ENCODE assay signal across 23 cellular contexts in the genomic region with DNA sequence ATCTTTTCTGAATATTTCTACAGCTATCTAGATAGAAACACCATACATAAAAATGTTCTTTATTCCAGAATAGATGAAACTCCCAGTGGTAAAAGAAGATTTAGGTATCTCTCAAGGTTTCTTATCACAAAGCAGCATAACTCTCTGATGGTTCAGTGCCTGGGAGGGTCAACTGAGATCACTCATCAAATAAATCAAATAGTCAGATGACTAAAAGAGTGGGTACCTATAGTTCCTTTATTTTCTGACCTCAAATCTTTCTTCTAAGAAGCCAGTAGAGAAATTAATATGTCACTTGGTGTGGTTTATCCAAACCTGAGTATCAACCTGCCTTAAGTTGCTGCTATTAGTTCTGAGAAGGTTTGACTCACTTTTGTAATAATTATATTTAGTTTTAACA.
"Had no signal": no experiment of that assay in that cellular context is flagged by ENCODE, and none has a peak within 500 bp of the region (broad histone marks: within the 10 kb centered on the region; RNA-seq: fewer than 3 reads in every experiment).

No MANE protein-coding gene starts in this region.

- H3K27ac Mint-ChIP-seq: activated CD4-positive, alpha-beta memory T cell treated with anti-CD3 and anti-CD28 coated beads for 36 hours; activated CD4-positive, alpha-beta T cell treated with anti-CD3 and anti-CD28 coated beads, Interleukin-2, amount 10 ng/mL, durations not matched to agents 24 days and 14 days; activated T-cell treated with anti-CD3 and anti-CD28 coated beads, Interleukin-2, amount 50 U/mL, for 24 hours; naive thymus-derived CD4-positive, alpha-beta T cell; neural progenitor cell; T-helper 2 cell treated with Interferon-gamma antibody and Interleukin-4, amounts not matched to agents 5 μg/mL and 100 μg/mL, for 36 hours had no signal

- H3K9me3 Mint-ChIP-seq: activated CD4-positive, alpha-beta memory T cell treated with anti-CD3 and anti-CD28 coated beads for 36 hours; activated CD4-positive, alpha-beta T cell treated with anti-CD3 and anti-CD28 coated beads, Interleukin-2, amount 10 ng/mL, durations not matched to agents 24 days and 14 days; activated T-cell treated with anti-CD3 and anti-CD28 coated beads, Interleukin-2, amount 50 U/mL, for 24 hours; naive thymus-derived CD4-positive, alpha-beta T cell; neural progenitor cell; T-helper 2 cell treated with Interferon-gamma antibody and Interleukin-4, amounts not matched to agents 5 μg/mL and 100 μg/mL, for 36 hours had no signal

- H3K4me3 Mint-ChIP-seq: activated CD4-positive, alpha-beta memory T cell treated with anti-CD3 and anti-CD28 coated beads for 36 hours; activated CD4-positive, alpha-beta T cell treated with anti-CD3 and anti-CD28 coated beads, Interleukin-2, amount 10 ng/mL, durations not matched to agents 24 days and 14 days; activated T-cell treated with anti-CD3 and anti-CD28 coated beads, Interleukin-2, amount 50 U/mL, for 24 hours; naive thymus-derived CD4-positive, alpha-beta T cell; neural progenitor cell; T-helper 2 cell treated with Interferon-gamma antibody and Interleukin-4, amounts not matched to agents 5 μg/mL and 100 μg/mL, for 36 hours had no signal

- DNase-seq: activated CD4-positive, alpha-beta memory T cell treated with anti-CD3 and anti-CD28 coated beads for 36 hours; activated CD4-positive, alpha-beta T cell treated with anti-CD3 and anti-CD28 coated beads, Interleukin-2, amount 10 ng/mL, durations not matched to agents 24 days and 14 days; activated CD4-positive, CD25-positive, alpha-beta regulatory T cell treated with anti-CD3 and anti-CD28 coated beads, Interleukin-2, amount 50 U/mL, for 72 hours; activated CD8-positive, alpha-beta memory T cell treated with anti-CD3 and anti-CD28 coated beads, Interleukin-2, amount 50 U/mL, for 48 hours; activated gamma-delta T cell; activated naive CD4-positive, alpha-beta T cell treated with anti-CD3 and anti-CD28 coated beads, Interleukin-2, amount 50 U/mL, for 16 hours; activated T-cell treated with anti-CD3 and anti-CD28 coated beads, Interleukin-2, amount 50 U/mL, for 24 hours; amygdala; central memory CD4-positive, alpha-beta T cell; hippocampal formation; left colon; midbrain; naive thymus-derived CD4-positive, alpha-beta T cell; occipital lobe; stimulated activated CD4-positive, alpha-beta T cell treated with anti-CD3 and anti-CD28 coated beads, Interleukin-15, amount 100 ng/mL, for 24 hours; stimulated activated CD4-positive, alpha-beta T cell treated with anti-CD3 and anti-CD28 coated beads, Interleukin-2, amount 100 ng/mL, for 24 hours; stimulated activated naive CD4-positive, alpha-beta T cell; T-helper 1 cell; testis; transverse colon had no signal

- H3K4me1 Mint-ChIP-seq: neural progenitor cell had no signal

- ATAC-seq: gastroesophageal sphincter; left colon; naive thymus-derived CD4-positive, alpha-beta T cell had no signal

- H3K27me3 Mint-ChIP-seq: activated CD4-positive, alpha-beta memory T cell treated with anti-CD3 and anti-CD28 coated beads for 36 hours; activated T-cell treated with anti-CD3 and anti-CD28 coated beads, Interleukin-2, amount 50 U/mL, for 24 hours had no signal
